In genomic region chr11:14373941-14374646, GRCh38 we compare ENCODE assay signal across 10 cellular contexts. TPM values are rescaled to one million over a fixed set of nuclear protein-coding genes. Genes with fewer than 3 reads are reported as not detected.
DNase-seq lines count a peak whose midpoint lies in the region; ATAC-seq and TF ChIP-seq lines count a peak whose summit lies in the region.
"Had no signal": no experiment of that assay in that cellular context is flagged by ENCODE, and none has a peak within 500 bp of the region (broad histone marks: within the 10 kb centered on the region; RNA-seq: fewer than 3 reads in every experiment).

No MANE protein-coding gene starts in this region.

- intact Hi-C loops in head of caudate nucleus (cut with DNase I), result no loop called here

- DNase-seq in AG04450 (ENCODE audit: low read depth, low spot score) (no peak), LHCN-M2 (ENCODE audit: low read depth) (peak; percentile 60), coronary artery (ENCODE audit: low spot score) (no peak), lung (ENCODE audit: low spot score) (no peak), hippocampal formation (lab: John Stamatoyannopoulos, UW) (no peak), UCSD-AML1 (lab: John Stamatoyannopoulos, UW; ENCODE audit: unreplicated experiment) (no peak), head of caudate nucleus (no peak), COLO829 (ENCODE audit: low spot score) (no peak)
- DNase-seq: activated naive CD4-positive, alpha-beta T cell treated with anti-CD3 and anti-CD28 coated beads, Interleukin-2, amount 50 U/mL, for 16 hours; naive thymus-derived CD8-positive, alpha-beta T cell had no signal

- CTCF ChIA-PET in AG04450 (lab: Charles Lee), result interaction anchor here (0.5 to 1.8 kb wide), 5 partner anchors 20 to 81 kb away, joined by 3 to 7 read pairs (median 4); no protein-coding TSS in a partner anchor

- H3K27me3 ChIP-seq in AG04450 (ENCODE audit: control insufficient read depth, insufficient read depth, low read length) (no peaks in the 10 kb centered on the region), lung (ENCODE audit: control insufficient read depth, insufficient read depth) (no peaks in the 10 kb centered on the region)

- H3K9me3 ChIP-seq in AG04450 (ENCODE audit: control insufficient read depth, insufficient read depth, low read length) (no peaks in the 10 kb centered on the region), lung (ENCODE audit: control insufficient read depth in 2 of 2, insufficient read depth in 1 of 2, low read length in 1 of 2) (no peaks in the 10 kb centered on the region)

- TF ChIP-seq CTCF in AG04450 (IDR thresholded peaks at IDR 0.05; ENCODE audit: low read depth, low read length), result no peak
- TF ChIP-seq CTCF in coronary artery (IDR thresholded peaks at IDR 0.05), result no peak
- TF ChIP-seq CTCF in lung (IDR thresholded peaks at IDR 0.05; ENCODE audit: control extremely low read depth, extremely low read depth), result no peak

- ATAC-seq in lung (ENCODE audit: insufficient read depth, low FRiP score), result peak; percentile 47
- ATAC-seq: naive thymus-derived CD8-positive, alpha-beta T cell had no signal

- H3K27ac ChIP-seq in AG04450 (ENCODE audit: low read depth, low read length), result peak overlapping the region; percentile 25
- peak overlapping the region; percentile 63 to 80 for H3K27ac ChIP-seq in coronary artery
- peak overlapping the region in 1 of 2 donors; percentile 36 for H3K27ac ChIP-seq in lung (ENCODE audit: low read depth in 1 of 2, low read length in 1 of 2)

- H3K36me3 ChIP-seq in lung (ENCODE audit: control insufficient read depth in 2 of 2, insufficient read depth in 2 of 2, low read length in 2 of 2), result no peaks in the 10 kb centered on the region

- 60 to 72% methylated on average over 2 of the region's 2 CpGs for WGBS in lung, 2 donors

- H3K4me1 ChIP-seq in lung (ENCODE audit: control insufficient read depth in 2 of 2, insufficient read depth in 2 of 2, low read length in 2 of 2), result peaks cover 2 to 3% of the 10 kb centered on the region in 2 donors

- POLR2A ChIA-PET in AG04450 (lab: Yijun Ruan, JAX), result interaction anchor here (1.3 kb wide), 1 partner anchor 49 kb away, joined by 5 read pairs; no protein-coding TSS in a partner anchor

- H3K4me3 ChIP-seq in AG04450 (ENCODE audit: low read depth, low read length) (no peak overlapping the region), coronary artery (no peak overlapping the region), lung (no peak overlapping the region)

RNA-seq across cellular contexts. Expression of gene RRAS2, which starts 15.1 kb away (rescaled TPM):
- polyA plus RNA-seq in AG04450 (2011; rRNA removed) (74.5 and 95.8 TPM in 2 replicates), lung (10 to 100 TPM; 21.2 to 26.1 TPM)
- polyA minus RNA-seq in AG04450 (2011; rRNA and poly(A)+ RNA removed), result 21.8 and 45.0 TPM in 2 replicates
- total RNA-seq in LHCN-M2 (2014; rRNA removed) (159 and 182 TPM in 2 replicates), lung (10 to 100 TPM; 43.8 to 73.5 TPM)
- 88.8 TPM for polyA plus RNA-seq in LHCN-M2 (2012)
